Comparison of ENCODE assay signal across 9 cellular contexts in genomic region chr3:69081583-69082262, GRCh38. TPM values are rescaled to one million over a fixed set of nuclear protein-coding genes. Genes with fewer than 3 reads are reported as not detected.
A peak's percentile ranks its signal among the peaks of the same experiment; 100 is the strongest.
DNase-seq lines count a peak whose midpoint lies in the region; ATAC-seq and TF ChIP-seq lines count a peak whose summit lies in the region.
"Had no signal": no experiment of that assay in that cellular context is flagged by ENCODE, and none has a peak within 500 bp of the region (broad histone marks: within the 10 kb centered on the region; RNA-seq: fewer than 3 reads in every experiment).

No MANE protein-coding gene starts in this region.

- H3K4me3 Mint-ChIP-seq in WTC11: 0 out of 2 replicates have a peak overlapping the region, but pooled peaks have one; percentile 27

- CTCF ChIA-PET in A673 (lab: Charles Lee) (no interaction called here), WTC11 (lab: Charles Lee) (no interaction called here)

- POLR2A ChIA-PET in A673 (lab: Charles Lee; ENCODE audit: low non-redundant PET) (no interaction called here), WTC11 (lab: Charles Lee) (interaction anchor here (0.6 to 1.4 kb wide), 2 partner anchors 29 to 206 kb away, joined by 3 read pairs; partner anchors contain the start of gene TMF1)

- DNase-seq in A673 (ENCODE audit: low spot score) (peak; percentile 9), HCEC 1CT (peak; percentile 21), WTC11 (ENCODE audit: low spot score) (no peak), lower lobe of right lung (no peak), nucleus accumbens (lab: John Stamatoyannopoulos, UW) (no peak), NCI-H1417 treated with DMSO at 0.1 percent for 48 hours (lab: John Stamatoyannopoulos, UW) (no peak), cortex of kidney (lab: John Stamatoyannopoulos, UW) (no peak)
- DNase-seq: thyroid gland had no signal

- BruUV-seq in A673 (replicated peaks; lab: Mats Ljungman, UMichigan): no TSS peak

- H3K4me1 ChIP-seq in A673 (ENCODE audit: insufficient read depth, low read length, poor library complexity, severe bottlenecking) (peaks cover 27% of the 10 kb centered on the region), lower lobe of right lung (peaks cover 69% of the 10 kb centered on the region)

- H3K36me3 ChIP-seq in A673 (ENCODE audit: insufficient read depth, low read length, poor library complexity, severe bottlenecking) (no peaks in the 10 kb centered on the region), lower lobe of right lung (peaks cover under 1% of the 10 kb centered on the region)
- H3K36me3 ChIP-seq: thyroid gland had no signal

- H3K27ac ChIP-seq in A673 (ENCODE audit: low read depth, low read length, poor library complexity, severe bottlenecking) (no peak overlapping the region), lower lobe of right lung (peak overlapping the region; percentile 92)

- no peaks in the 10 kb centered on the region for H3K27me3 ChIP-seq in A673 (replicated peaks; ENCODE audit: insufficient read depth, low read depth, low read length, poor library complexity)
- no peaks in the 10 kb centered on the region for H3K27me3 ChIP-seq in lower lobe of right lung (ENCODE audit: low read depth)
- H3K27me3 ChIP-seq: thyroid gland had no signal

- intact Hi-C loops in A673 (cut with micrococcal nuclease; ENCODE audit: unreplicated experiment) (no loop called here), lower lobe of right lung (cut with DNase I) (no loop called here)

- H3K36me3 Mint-ChIP-seq in WTC11: peaks cover 4% of the 10 kb centered on the region

- ATAC-seq in WTC11 (no peak), lower lobe of right lung (no peak), HG03469 (IDR thresholded peaks at IDR 0.05; ENCODE audit: unreplicated experiment) (no peak)

- H3K27ac Mint-ChIP-seq in WTC11: peak overlapping the region; percentile 76; the same call in 1 of the 2 replicates

- H3K4me3 ChIP-seq in A673 (ENCODE audit: low read depth, low read length, poor library complexity, severe bottlenecking): no peak overlapping the region
- no peak overlapping the region for H3K4me3 ChIP-seq in lower lobe of right lung
- H3K4me3 ChIP-seq: thyroid gland had no signal

- H3K9me3 Mint-ChIP-seq in WTC11: no peaks in the 10 kb centered on the region

- H3K27me3 Mint-ChIP-seq in WTC11 (ENCODE audit: low read depth): no peaks in the 10 kb centered on the region

- H3K4me1 Mint-ChIP-seq in WTC11: peaks cover 52% of the 10 kb centered on the region

- no peak for TF ChIP-seq CTCF in A673 (conservative IDR thresholded peaks at IDR 0.05; ENCODE audit: low read depth, low read length)
- no peak for TF ChIP-seq CTCF in WTC11 (IDR thresholded peaks at IDR 0.05)
- no peak for TF ChIP-seq CTCF in lower lobe of right lung (IDR thresholded peaks at IDR 0.05)

- H3K9me3 ChIP-seq in A673 (ENCODE audit: low read depth, low read length, poor library complexity, severe bottlenecking): no peaks in the 10 kb centered on the region
- no peaks in the 10 kb centered on the region for H3K9me3 ChIP-seq in lower lobe of right lung
- H3K9me3 ChIP-seq: thyroid gland had no signal

TF ChIP-seq in WTC11, 78 proteins besides CTCF, POLR2A, EP300 and RAD21:
- TF ChIP-seq CREM (CRISPR knock-in tag; IDR thresholded peaks at IDR 0.05): no peak
- TF ChIP-seq ZNF219 (CRISPR knock-in tag; IDR thresholded peaks at IDR 0.05; ENCODE audit: borderline replicate concordance): no peak
- no peak for TF ChIP-seq TEAD4 (CRISPR knock-in tag; IDR thresholded peaks at IDR 0.05)
- no peak for TF ChIP-seq CBFB (CRISPR knock-in tag; IDR thresholded peaks at IDR 0.05; ENCODE audit: low read depth)
- no peak for TF ChIP-seq ZMAT4 (CRISPR knock-in tag; IDR thresholded peaks at IDR 0.05)
- no peak for TF ChIP-seq ERG (CRISPR knock-in tag; IDR thresholded peaks at IDR 0.05)
- TF ChIP-seq MYBL2 (CRISPR knock-in tag; IDR thresholded peaks at IDR 0.05): no peak
- TF ChIP-seq ZNF138 (CRISPR knock-in tag; conservative IDR thresholded peaks at IDR 0.05): no peak
- TF ChIP-seq ATF2 (CRISPR knock-in tag; IDR thresholded peaks at IDR 0.05; ENCODE audit: borderline replicate concordance, low read depth): no peak
- no peak for TF ChIP-seq ZNF512 (CRISPR knock-in tag; IDR thresholded peaks at IDR 0.05; ENCODE audit: borderline replicate concordance)
- no peak for TF ChIP-seq TCF7 (CRISPR knock-in tag; IDR thresholded peaks at IDR 0.05; ENCODE audit: low read depth)
- TF ChIP-seq AR (CRISPR knock-in tag; IDR thresholded peaks at IDR 0.05): no peak
TF ChIP-seq in WTC11: peak in this region for 0.

RNA-seq across cellular contexts. Expression of gene UBA3, which starts 1.6 kb away (rescaled TPM):
- total RNA-seq in A673 (2021) (40.5 and 55.0 TPM in 2 replicates), WTC11 (2021) (69.6 to 75.9 TPM (median 75.0 TPM) in 3 replicates), lower lobe of right lung (48.3 TPM)

RNA-seq across cellular contexts. Expression of gene ARL6IP5, which starts 3.0 kb away (rescaled TPM):
- 23.9 and 28.2 TPM in 2 replicates for total RNA-seq in A673 (2021)
- 28.4 to 30.8 TPM (median 29.9 TPM) in 3 replicates for total RNA-seq in WTC11 (2021)
- 138 TPM for total RNA-seq in lower lobe of right lung

RNA-seq across cellular contexts. Expression of gene TMF1, which starts 29.6 kb away (rescaled TPM):
- total RNA-seq in A673 (2021) (12.4 and 14.2 TPM in 2 replicates), WTC11 (2021) (18.8 to 23.9 TPM (median 20.6 TPM) in 3 replicates), lower lobe of right lung (40.0 TPM)

RNA-seq across cellular contexts. Expression of gene LMOD3, which starts 40.7 kb away (rescaled TPM):
- total RNA-seq in A673 (2021): not detected in 2 replicates
- total RNA-seq in WTC11 (2021): not detected in 3 replicates
- total RNA-seq in lower lobe of right lung: 0.12 TPM

Comparison
In these comparisons a context has a peak if more than half of its experiments do, and no peak if none do; other contexts are left out.
1. DNase-seq: peak in A673 (single experiment) and HCEC 1CT (single experiment); none in WTC11 (single experiment), lower lobe of right lung (single experiment), nucleus accumbens (0 of 56), NCI-H1417 treated with DMSO at 0.1 percent for 48 hours (single experiment) and cortex of kidney (single experiment).